29 cellular contexts compared by ENCODE assay signal in the genomic region with DNA sequence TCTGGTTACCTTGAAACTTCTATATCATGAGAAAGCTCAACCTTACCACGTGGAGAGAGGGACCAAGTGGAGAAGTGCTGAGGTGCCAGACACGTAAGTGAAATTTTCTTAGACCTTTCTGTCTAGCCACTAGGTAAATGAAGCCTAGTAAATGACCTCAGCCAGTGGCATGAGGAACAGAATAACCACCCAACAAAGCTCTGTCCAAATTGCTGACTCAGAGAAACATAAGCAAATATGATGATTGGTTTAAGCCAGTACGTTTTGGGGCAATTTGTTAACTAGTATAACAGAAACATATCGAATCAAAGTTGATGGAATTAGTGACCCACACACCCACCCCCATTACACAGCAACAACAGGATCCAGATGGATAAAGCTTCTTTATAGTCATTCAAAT.
A peak's percentile ranks its signal among the peaks of the same experiment; 100 is the strongest.
DNase-seq lines count a peak whose midpoint lies in the region; ATAC-seq, FAIRE-seq and TF ChIP-seq lines count a peak whose summit lies in the region.
"Had no signal": no experiment of that assay in that cellular context is flagged by ENCODE, and none has a peak within 500 bp of the region (broad histone marks: within the 10 kb centered on the region; RNA-seq: fewer than 3 reads in every experiment).

No MANE protein-coding gene starts in this region.

- TF ChIP-seq RAD21 in HepG2 (CRISPR knock-in tag; IDR thresholded peaks at IDR 0.05) (no peak), K562 (CRISPR knock-in tag; conservative IDR thresholded peaks at IDR 0.05 in 1 of 2, IDR thresholded peaks at IDR 0.05 in 1 of 2) (no peak)

- H3K79me2 ChIP-seq in HepG2 (ENCODE audit: insufficient read depth, low read length) (no peaks in the 10 kb centered on the region), K562 (ENCODE audit: control insufficient read depth, insufficient read depth, low read length) (no peaks in the 10 kb centered on the region)

- H3K27ac Mint-ChIP-seq in stimulated activated memory B cell treated with anti-CD40 and anti-IgM and Interleukin-4, amounts not matched to agents 10 μg/mL and 1 μg/mL and 100 μg/mL, for 72 hours: peak overlapping the region; percentile 91
- H3K27ac Mint-ChIP-seq: CD14-positive monocyte; CD8-positive, alpha-beta memory T cell; H9 had no signal

- BruUV-seq in HepG2 (replicated peaks; lab: Mats Ljungman, UMichigan) (no TSS peak), K562 (replicated peaks; lab: Mats Ljungman, UMichigan) (no TSS peak)

- H3K36me3 ChIP-seq in HepG2 (replicated peaks in 1 of 2; ENCODE audit: control insufficient read depth in 1 of 2, insufficient read depth in 2 of 2, low read length in 2 of 2) (no peaks in the 10 kb centered on the region), right lobe of liver (no peaks in the 10 kb centered on the region), K562 (ENCODE audit: control insufficient read depth, insufficient read depth, low read length) (no peaks in the 10 kb centered on the region)
- H3K36me3 ChIP-seq: BE2C, MG63 had no signal

- H3K9me3 Mint-ChIP-seq in stimulated activated memory B cell treated with anti-CD40 and anti-IgM and Interleukin-4, amounts not matched to agents 10 μg/mL and 1 μg/mL and 100 μg/mL, for 72 hours: peaks cover under 1% of the 10 kb centered on the region

- CTCF ChIA-PET in HepG2 (lab: Yijun Ruan, JAX; ENCODE audit: low intra/inter-chr PET ratio, low total read pairs): no interaction called here
- CTCF ChIA-PET in K562 (lab: Yijun Ruan, JAX; ENCODE audit: low intra/inter-chr PET ratio): no interaction called here

- no peak for TF ChIP-seq POLR2A in HepG2 (IDR thresholded peaks at IDR 0.05; ENCODE audit: insufficient read depth in 1 of 2, low read depth in 2 of 2, low read length in 2 of 2)
- TF ChIP-seq POLR2A in right lobe of liver (IDR thresholded peaks at IDR 0.05): no peak
- no peak for TF ChIP-seq POLR2A in K562 (conservative IDR thresholded peaks at IDR 0.05)

- H3K9me1 ChIP-seq in K562 (ENCODE audit: control insufficient read depth, insufficient read depth, low read length): no peaks in the 10 kb centered on the region

- no peaks in the 10 kb centered on the region for H3K27me3 Mint-ChIP-seq in stimulated activated memory B cell treated with anti-CD40 and anti-IgM and Interleukin-4, amounts not matched to agents 10 μg/mL and 1 μg/mL and 100 μg/mL, for 72 hours

- H3K4me1 Mint-ChIP-seq in stimulated activated memory B cell treated with anti-CD40 and anti-IgM and Interleukin-4, amounts not matched to agents 10 μg/mL and 1 μg/mL and 100 μg/mL, for 72 hours: peaks cover 45% of the 10 kb centered on the region
- H3K4me1 Mint-ChIP-seq: CD14-positive monocyte had no signal

- no peaks in the 10 kb centered on the region for H3K27me3 ChIP-seq in HepG2 (ENCODE audit: control insufficient read depth in 1 of 2, insufficient read depth in 2 of 2, low read length in 2 of 2)
- H3K27me3 ChIP-seq in right lobe of liver: no peaks in the 10 kb centered on the region
- H3K27me3 ChIP-seq in K562 (ENCODE audit: control insufficient read depth in 2 of 2, insufficient read depth in 2 of 2, low read length in 2 of 2): peaks cover 3 to 8% of the 10 kb centered on the region in 2 experiments; a peak in 2 of 5 replicates
- H3K27me3 ChIP-seq: BE2C, MG63 had no signal

- in situ Hi-C loops in HepG2 (cut with HindIII; ENCODE audit: extremely low pct_ligation_motif_present, low pct_unique_long_range_greater_than_20kb): no loop called here
- in situ Hi-C loops in K562 (cut with MboI): no loop called here

- intact Hi-C loops in HepG2 (cut with micrococcal nuclease; ENCODE audit: unreplicated experiment): no loop called here
- intact Hi-C loops in right lobe of liver (cut with DNase I): no loop called here
- intact Hi-C loops in K562 (cut with micrococcal nuclease): no loop called here

- TF ChIP-seq EP300 in HepG2 (IDR thresholded peaks at IDR 0.05; ENCODE audit: low read depth in 2 of 2, low read length in 2 of 2) (no peak), HepG2 (CRISPR knock-in tag; IDR thresholded peaks at IDR 0.05; ENCODE audit: borderline replicate concordance) (no peak), K562 (IDR thresholded peaks at IDR 0.05; ENCODE audit: low read length) (no peak)

- no peak overlapping the region for H3K4me2 ChIP-seq in HepG2 (ENCODE audit: low read depth, low read length)
- no peak overlapping the region for H3K4me2 ChIP-seq in K562 (ENCODE audit: insufficient read depth, low read length)

- ATAC-seq in HepG2 (no peak), right lobe of liver (no peak), K562 (no peak), GM19324 (IDR thresholded peaks at IDR 0.05; ENCODE audit: low FRiP score, unreplicated experiment) (no peak)
- no peak for ATAC-seq in stimulated activated memory B cell treated with anti-CD40 and anti-IgM and Interleukin-4, amounts not matched to agents 10 μg/mL and 1 μg/mL and 100 μg/mL, for 72 hours
- ATAC-seq: Panc1 had no signal

- H3K36me3 Mint-ChIP-seq in stimulated activated memory B cell treated with anti-CD40 and anti-IgM and Interleukin-4, amounts not matched to agents 10 μg/mL and 1 μg/mL and 100 μg/mL, for 72 hours: peaks cover 2% of the 10 kb centered on the region
- H3K36me3 Mint-ChIP-seq: CD14-positive monocyte; CD8-positive, alpha-beta memory T cell had no signal

- TF ChIP-seq CTCF in HepG2 (CRISPR knock-in tag; IDR thresholded peaks at IDR 0.05) (no peak), right lobe of liver (IDR thresholded peaks at IDR 0.05) (no peak), K562 (IDR thresholded peaks at IDR 0.05 in 2 of 3, conservative IDR thresholded peaks at IDR 0.05 in 1 of 3; ENCODE audit: insufficient read depth in 2 of 3, low read depth in 1 of 3, low read length in 3 of 3) (no peak), fibroblast of the aortic adventitia (IDR thresholded peaks at IDR 0.05; ENCODE audit: insufficient read depth, low read length) (no peak)

- H4K20me1 ChIP-seq in HepG2 (ENCODE audit: insufficient read depth, low read length): no peaks in the 10 kb centered on the region
- H4K20me1 ChIP-seq in K562 (replicated peaks; ENCODE audit: control insufficient read depth, insufficient read depth, low read length): no peaks in the 10 kb centered on the region

- H3K4me3 ChIP-seq in HepG2 (replicated peaks in 1 of 3; ENCODE audit: insufficient read depth in 1 of 3, low read depth in 2 of 3, low read length in 3 of 3): no peak overlapping the region
- H3K4me3 ChIP-seq in right lobe of liver: no peak overlapping the region
- H3K4me3 ChIP-seq in K562: no peak overlapping the region
- H3K4me3 ChIP-seq in fibroblast of the aortic adventitia (ENCODE audit: low read depth, low read length): no peak overlapping the region
- H3K4me3 ChIP-seq: MG63 had no signal

- no peak overlapping the region for H3K27ac ChIP-seq in HepG2 (ENCODE audit: extremely low read length, insufficient read depth, low read length)
- H3K27ac ChIP-seq in right lobe of liver: no peak overlapping the region
- H3K27ac ChIP-seq in K562 (ENCODE audit: extremely low read depth, low read depth, low read length): no peak overlapping the region
- H3K27ac ChIP-seq: 22Rv1, RWPE1 had no signal

- DNase-seq in HepG2 (ENCODE audit: low spot score): no peak
- DNase-seq in right lobe of liver: no peak
- no peak for DNase-seq in K562 (ENCODE audit: extremely low read depth in 1 of 4, low spot score in 3 of 4)
- peak; percentile 27 for DNase-seq in fibroblast of the aortic adventitia (ENCODE audit: low read depth)
- no peak for DNase-seq in NCI-H1092 treated with DMSO at 0.1 percent for 48 hours (lab: John Stamatoyannopoulos, UW)
- DNase-seq in NOMO-1 treated with dmso at 0.1 percent for 144 hours (lab: John Stamatoyannopoulos, UW; ENCODE audit: unreplicated experiment): no peak
- DNase-seq: ACHN; BE2C; CD8-positive, alpha-beta memory T cell; DMS 273 treated with DMSO at 0.1 percent for 48 hours; DMS79; EL; GDM1; H9; KBM-7; MG63; NCI-H2029; NCI-H446; NCI-H524 treated with DMSO at 0.1 percent for 48 hours; NCI-H82; SHP77 had no signal

- no peak overlapping the region for H3K9ac ChIP-seq in HepG2 (ENCODE audit: insufficient read depth, low read depth, low read length)
- H3K9ac ChIP-seq in K562 (ENCODE audit: insufficient read depth in 1 of 2, low read depth in 2 of 2, low read length in 2 of 2): no peak overlapping the region

- WGBS in HepG2 (ENCODE audit: low lambda C conversion rate): 39% methylated on average over 4 of the region's 4 CpGs
- 46% methylated on average over 4 of the region's 4 CpGs for WGBS in right lobe of liver (ENCODE audit: insufficient coverage, low coverage, low lambda C conversion rate, missing lambda C conversion rate)
- WGBS in K562 (ENCODE audit: insufficient coverage, low coverage, missing lambda C conversion rate): 9% methylated on average over 4 of the region's 4 CpGs

- POLR2A ChIA-PET in HepG2 (lab: Yijun Ruan, JAX): no interaction called here
- POLR2A ChIA-PET in K562 (lab: Yijun Ruan, JAX): interaction anchor here (0.6 kb wide), 1 partner anchor 14 kb away, joined by 3 read pairs; no protein-coding TSS in a partner anchor

- FAIRE-seq in HepG2 (lab: Jason Lieb, UNC) (no peak), K562 (lab: Jason Lieb, UNC) (no peak)
- FAIRE-seq: GM12892, GM19239 had no signal

- peaks cover 14% of the 10 kb centered on the region for H3K9me3 ChIP-seq in HepG2 (ENCODE audit: low read length)
- H3K9me3 ChIP-seq in right lobe of liver: peaks cover 0 to 4% (median 0%) of the 10 kb centered on the region in 4 donors
- H3K9me3 ChIP-seq in K562 (replicated peaks; ENCODE audit: control insufficient read depth, insufficient read depth, low read depth, low read length): no peaks in the 10 kb centered on the region
- H3K9me3 ChIP-seq: BE2C, MG63 had no signal

- H3K4me1 ChIP-seq in HepG2 (ENCODE audit: insufficient read depth, low read length) (peaks cover 28% of the 10 kb centered on the region), right lobe of liver (no peaks in the 10 kb centered on the region), K562 (replicated peaks in 1 of 2; ENCODE audit: control insufficient read depth in 2 of 2, insufficient read depth in 2 of 2, low read length in 2 of 2) (peaks cover 0 to 7% of the 10 kb centered on the region in 2 experiments; a peak in 2 of 5 replicates)

- no peak overlapping the region for H2AFZ ChIP-seq in HepG2 (ENCODE audit: low read length)
- H2AFZ ChIP-seq in K562 (ENCODE audit: low read depth, low read length): no peak overlapping the region

- no peak overlapping the region for H3K4me3 Mint-ChIP-seq in stimulated activated memory B cell treated with anti-CD40 and anti-IgM and Interleukin-4, amounts not matched to agents 10 μg/mL and 1 μg/mL and 100 μg/mL, for 72 hours
- H3K4me3 Mint-ChIP-seq: CD14-positive monocyte; CD8-positive, alpha-beta memory T cell; H9 had no signal

TF ChIP-seq in HepG2, 621 proteins besides CTCF, POLR2A, EP300 and RAD21 (continues in another document):
- TF ChIP-seq ELF3 (CRISPR knock-in tag; IDR thresholded peaks at IDR 0.05): no peak
- peak; percentile 96 for TF ChIP-seq MAFF (IDR thresholded peaks at IDR 0.05; ENCODE audit: low read depth, low read length)
- peak; percentile 94 to 97 for TF ChIP-seq MAFK (conservative IDR thresholded peaks at IDR 0.05 in 1 of 2, IDR thresholded peaks at IDR 0.05 in 1 of 2; ENCODE audit: low read length in 2 of 2)

TF ChIP-seq in K562, 482 proteins besides CTCF, POLR2A, EP300 and RAD21 (continues in another document):
- TF ChIP-seq ZNF316 (IDR thresholded peaks at IDR 0.05) (peak; percentile 94), MAFK (IDR thresholded peaks at IDR 0.05; ENCODE audit: low read length) (peak; percentile 89), C11orf30 (IDR thresholded peaks at IDR 0.05; ENCODE audit: low read depth) (peak; percentile 91), YBX1 (IDR thresholded peaks at IDR 0.05) (no peak)

Comparison
In these comparisons a context has a peak if more than half of its experiments do, and no peak if none do; other contexts are left out.
1. Of the 241 proteins assayed by ChIP-seq in both HepG2 and K562: peak only in HepG2: none; only in K562: MAFG; in both: MAFF and MAFK; in neither: 238.